In the genomic region with DNA sequence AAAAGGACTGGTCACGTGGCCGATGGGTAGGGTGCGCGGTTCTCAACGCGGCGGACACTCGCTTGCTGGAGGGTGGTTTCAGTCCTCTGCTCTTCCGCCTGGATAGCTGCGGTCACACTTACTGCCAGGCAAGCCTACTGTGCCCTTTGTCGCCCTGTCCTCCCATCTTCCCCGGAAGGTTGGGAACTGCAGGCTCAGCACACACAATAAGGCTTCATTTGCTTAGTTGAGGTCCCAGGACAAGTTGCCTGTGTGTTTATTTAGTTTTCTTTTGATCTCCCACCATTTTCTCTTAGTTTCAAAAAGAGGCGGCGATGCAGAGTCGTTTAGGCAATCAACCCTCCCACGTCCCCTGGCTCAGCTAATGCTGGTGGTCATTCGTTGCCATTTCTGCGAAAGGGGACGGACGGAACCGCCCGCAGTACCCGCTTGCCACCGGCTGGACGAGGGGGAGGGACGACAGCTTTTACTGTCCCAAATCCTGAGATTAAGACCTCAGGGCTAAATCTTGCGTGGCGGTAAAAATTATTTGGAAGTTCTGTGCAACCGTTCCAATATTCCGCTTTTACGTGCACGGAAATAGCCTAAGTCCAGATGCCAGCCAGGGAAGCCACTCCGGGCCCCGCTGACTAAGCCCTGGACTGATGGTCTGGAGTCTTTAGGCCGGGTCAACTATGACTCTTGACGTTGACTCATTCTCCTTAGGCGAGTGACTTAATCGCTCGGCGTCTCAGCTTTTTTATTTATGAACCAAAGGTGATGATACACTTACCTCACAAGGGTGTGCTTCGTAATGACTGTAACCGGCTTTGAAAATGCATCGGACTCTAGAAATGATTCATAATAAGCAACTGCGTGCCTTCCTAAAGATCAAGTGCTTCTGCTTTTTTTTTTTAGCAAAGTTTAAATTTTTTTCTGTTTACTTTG, we compare ENCODE assay signal across 1 cellular context.
TF ChIP-seq lines count a peak whose summit lies in the region.

No MANE protein-coding gene starts in this region.

TF ChIP-seq in HepG2, 621 proteins besides CTCF, POLR2A, EP300 and RAD21 (continued from another document and continues in another):
- TF ChIP-seq KAT8 (CRISPR knock-in tag; IDR thresholded peaks at IDR 0.05) (peak; percentile 38; the same call in 1 of the 2 replicates), ZNF124 (CRISPR knock-in tag; IDR thresholded peaks at IDR 0.05) (0 out of 2 replicates have a peak, but pooled peaks have one; percentile 32), MIXL1 (CRISPR knock-in tag; IDR thresholded peaks at IDR 0.05) (0 out of 2 replicates have a peak, but pooled peaks have one; percentile 7), NCOA1 (CRISPR knock-in tag; IDR thresholded peaks at IDR 0.05) (peak; percentile 85; the same call in 1 of the 2 replicates), THAP11 (CRISPR knock-in tag; IDR thresholded peaks at IDR 0.05) (peak; percentile 77), POLR2AphosphoS5 (IDR thresholded peaks at IDR 0.05; ENCODE audit: low read depth, low read length) (peak; percentile 83), KDM6A (CRISPR knock-in tag; IDR thresholded peaks at IDR 0.05; ENCODE audit: low read depth) (peak; percentile 16; the same call in 1 of the 2 replicates), PHF20 (CRISPR knock-in tag; IDR thresholded peaks at IDR 0.05) (peak; percentile 64), GATAD1 (CRISPR knock-in tag; IDR thresholded peaks at IDR 0.05) (0 out of 2 replicates have a peak, but pooled peaks have one; percentile 5), GATA4 (IDR thresholded peaks at IDR 0.05; ENCODE audit: borderline replicate concordance, low read depth) (peak; percentile 48; the same call in 1 of the 2 replicates), ARNTL (CRISPR knock-in tag; IDR thresholded peaks at IDR 0.05) (peak; percentile 60; the same call in 1 of the 2 replicates), KDM5A (IDR thresholded peaks at IDR 0.05; ENCODE audit: borderline replicate concordance, low read length) (no peak), ZNF510 (CRISPR knock-in tag; IDR thresholded peaks at IDR 0.05; ENCODE audit: low read depth) (no peak), ZNF354B (CRISPR knock-in tag; IDR thresholded peaks at IDR 0.05) (no peak), ZNF678 (CRISPR knock-in tag; IDR thresholded peaks at IDR 0.05) (0 out of 2 replicates have a peak, but pooled peaks have one; percentile 41), ZNF350 (CRISPR knock-in tag; IDR thresholded peaks at IDR 0.05; ENCODE audit: borderline replicate concordance, low read depth) (0 out of 2 replicates have a peak, but pooled peaks have one; percentile 28), ZNF83 (CRISPR knock-in tag; IDR thresholded peaks at IDR 0.05; ENCODE audit: borderline replicate concordance) (no peak), MXD4 (CRISPR knock-in tag; IDR thresholded peaks at IDR 0.05) (peak; percentile 23; the same call in 1 of the 2 replicates), ELF1 (CRISPR knock-in tag; IDR thresholded peaks at IDR 0.05) (peak; percentile 72), TBL1XR1 (IDR thresholded peaks at IDR 0.05; ENCODE audit: borderline replicate concordance, low read length, partially characterized antibody) (peak; percentile 7), ESRRA (CRISPR knock-in tag; IDR thresholded peaks at IDR 0.05; ENCODE audit: low read depth) (no peak), ZNF383 (CRISPR knock-in tag; IDR thresholded peaks at IDR 0.05; ENCODE audit: borderline replicate concordance) (no peak), MXI1 (IDR thresholded peaks at IDR 0.05; ENCODE audit: borderline replicate concordance, low read depth, low read length) (peak; percentile 62; the same call in 2 of the 3 replicates), TGIF2 (CRISPR knock-in tag; IDR thresholded peaks at IDR 0.05) (peak; percentile 56; the same call in 1 of the 2 replicates), HMG20B (CRISPR knock-in tag; conservative IDR thresholded peaks at IDR 0.05) (no peak), ZNF605 (CRISPR knock-in tag; IDR thresholded peaks at IDR 0.05) (no peak), BHLHE40 (IDR thresholded peaks at IDR 0.05; ENCODE audit: low read length) (peak; percentile 51; the same call in 1 of the 2 replicates), ZNF607 (CRISPR knock-in tag; IDR thresholded peaks at IDR 0.05; ENCODE audit: borderline replicate concordance) (peak; percentile 64; the same call in 1 of the 2 replicates), RFXAP (CRISPR knock-in tag; IDR thresholded peaks at IDR 0.05; ENCODE audit: borderline replicate concordance) (0 out of 2 replicates have a peak, but pooled peaks have one; percentile 10), ZNF563 (CRISPR knock-in tag; IDR thresholded peaks at IDR 0.05) (0 out of 2 replicates have a peak, but pooled peaks have one; percentile 1)
- TF ChIP-seq, protein P1, sequence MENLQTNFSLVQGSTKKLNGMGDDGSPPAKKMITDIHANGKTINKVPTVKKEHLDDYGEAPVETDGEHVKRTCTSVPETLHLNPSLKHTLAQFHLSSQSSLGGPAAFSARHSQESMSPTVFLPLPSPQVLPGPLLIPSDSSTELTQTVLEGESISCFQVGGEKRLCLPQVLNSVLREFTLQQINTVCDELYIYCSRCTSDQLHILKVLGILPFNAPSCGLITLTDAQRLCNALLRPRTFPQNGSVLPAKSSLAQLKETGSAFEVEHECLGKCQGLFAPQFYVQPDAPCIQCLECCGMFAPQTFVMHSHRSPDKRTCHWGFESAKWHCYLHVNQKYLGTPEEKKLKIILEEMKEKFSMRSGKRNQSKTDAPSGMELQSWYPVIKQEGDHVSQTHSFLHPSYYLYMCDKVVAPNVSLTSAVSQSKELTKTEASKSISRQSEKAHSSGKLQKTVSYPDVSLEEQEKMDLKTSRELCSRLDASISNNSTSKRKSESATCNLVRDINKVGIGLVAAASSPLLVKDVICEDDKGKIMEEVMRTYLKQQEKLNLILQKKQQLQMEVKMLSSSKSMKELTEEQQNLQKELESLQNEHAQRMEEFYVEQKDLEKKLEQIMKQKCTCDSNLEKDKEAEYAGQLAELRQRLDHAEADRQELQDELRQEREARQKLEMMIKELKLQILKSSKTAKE (CRISPR knock-in tag; IDR thresholded peaks at IDR 0.05; ENCODE audit: borderline replicate concordance), result no peak
- TF ChIP-seq, protein P2, sequence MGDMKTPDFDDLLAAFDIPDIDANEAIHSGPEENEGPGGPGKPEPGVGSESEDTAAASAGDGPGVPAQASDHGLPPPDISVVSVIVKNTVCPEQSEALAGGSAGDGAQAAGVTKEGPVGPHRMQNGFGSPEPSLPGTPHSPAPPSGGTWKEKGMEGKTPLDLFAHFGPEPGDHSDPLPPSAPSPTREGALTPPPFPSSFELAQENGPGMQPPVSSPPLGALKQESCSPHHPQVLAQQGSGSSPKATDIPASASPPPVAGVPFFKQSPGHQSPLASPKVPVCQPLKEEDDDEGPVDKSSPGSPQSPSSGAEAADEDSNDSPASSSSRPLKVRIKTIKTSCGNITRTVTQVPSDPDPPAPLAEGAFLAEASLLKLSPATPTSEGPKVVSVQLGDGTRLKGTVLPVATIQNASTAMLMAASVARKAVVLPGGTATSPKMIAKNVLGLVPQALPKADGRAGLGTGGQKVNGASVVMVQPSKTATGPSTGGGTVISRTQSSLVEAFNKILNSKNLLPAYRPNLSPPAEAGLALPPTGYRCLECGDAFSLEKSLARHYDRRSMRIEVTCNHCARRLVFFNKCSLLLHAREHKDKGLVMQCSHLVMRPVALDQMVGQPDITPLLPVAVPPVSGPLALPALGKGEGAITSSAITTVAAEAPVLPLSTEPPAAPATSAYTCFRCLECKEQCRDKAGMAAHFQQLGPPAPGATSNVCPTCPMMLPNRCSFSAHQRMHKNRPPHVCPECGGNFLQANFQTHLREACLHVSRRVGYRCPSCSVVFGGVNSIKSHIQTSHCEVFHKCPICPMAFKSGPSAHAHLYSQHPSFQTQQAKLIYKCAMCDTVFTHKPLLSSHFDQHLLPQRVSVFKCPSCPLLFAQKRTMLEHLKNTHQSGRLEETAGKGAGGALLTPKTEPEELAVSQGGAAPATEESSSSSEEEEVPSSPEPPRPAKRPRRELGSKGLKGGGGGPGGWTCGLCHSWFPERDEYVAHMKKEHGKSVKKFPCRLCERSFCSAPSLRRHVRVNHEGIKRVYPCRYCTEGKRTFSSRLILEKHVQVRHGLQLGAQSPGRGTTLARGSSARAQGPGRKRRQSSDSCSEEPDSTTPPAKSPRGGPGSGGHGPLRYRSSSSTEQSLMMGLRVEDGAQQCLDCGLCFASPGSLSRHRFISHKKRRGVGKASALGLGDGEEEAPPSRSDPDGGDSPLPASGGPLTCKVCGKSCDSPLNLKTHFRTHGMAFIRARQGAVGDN (CRISPR knock-in tag; IDR thresholded peaks at IDR 0.05), result peak; percentile 57
- TF ChIP-seq, protein P3, sequence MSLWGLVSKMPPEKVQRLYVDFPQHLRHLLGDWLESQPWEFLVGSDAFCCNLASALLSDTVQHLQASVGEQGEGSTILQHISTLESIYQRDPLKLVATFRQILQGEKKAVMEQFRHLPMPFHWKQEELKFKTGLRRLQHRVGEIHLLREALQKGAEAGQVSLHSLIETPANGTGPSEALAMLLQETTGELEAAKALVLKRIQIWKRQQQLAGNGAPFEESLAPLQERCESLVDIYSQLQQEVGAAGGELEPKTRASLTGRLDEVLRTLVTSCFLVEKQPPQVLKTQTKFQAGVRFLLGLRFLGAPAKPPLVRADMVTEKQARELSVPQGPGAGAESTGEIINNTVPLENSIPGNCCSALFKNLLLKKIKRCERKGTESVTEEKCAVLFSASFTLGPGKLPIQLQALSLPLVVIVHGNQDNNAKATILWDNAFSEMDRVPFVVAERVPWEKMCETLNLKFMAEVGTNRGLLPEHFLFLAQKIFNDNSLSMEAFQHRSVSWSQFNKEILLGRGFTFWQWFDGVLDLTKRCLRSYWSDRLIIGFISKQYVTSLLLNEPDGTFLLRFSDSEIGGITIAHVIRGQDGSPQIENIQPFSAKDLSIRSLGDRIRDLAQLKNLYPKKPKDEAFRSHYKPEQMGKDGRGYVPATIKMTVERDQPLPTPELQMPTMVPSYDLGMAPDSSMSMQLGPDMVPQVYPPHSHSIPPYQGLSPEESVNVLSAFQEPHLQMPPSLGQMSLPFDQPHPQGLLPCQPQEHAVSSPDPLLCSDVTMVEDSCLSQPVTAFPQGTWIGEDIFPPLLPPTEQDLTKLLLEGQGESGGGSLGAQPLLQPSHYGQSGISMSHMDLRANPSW (CRISPR knock-in tag; IDR thresholded peaks at IDR 0.05; ENCODE audit: borderline replicate concordance), result peak; percentile 80; the same call in 1 of the 2 replicates
- TF ChIP-seq, protein P4, sequence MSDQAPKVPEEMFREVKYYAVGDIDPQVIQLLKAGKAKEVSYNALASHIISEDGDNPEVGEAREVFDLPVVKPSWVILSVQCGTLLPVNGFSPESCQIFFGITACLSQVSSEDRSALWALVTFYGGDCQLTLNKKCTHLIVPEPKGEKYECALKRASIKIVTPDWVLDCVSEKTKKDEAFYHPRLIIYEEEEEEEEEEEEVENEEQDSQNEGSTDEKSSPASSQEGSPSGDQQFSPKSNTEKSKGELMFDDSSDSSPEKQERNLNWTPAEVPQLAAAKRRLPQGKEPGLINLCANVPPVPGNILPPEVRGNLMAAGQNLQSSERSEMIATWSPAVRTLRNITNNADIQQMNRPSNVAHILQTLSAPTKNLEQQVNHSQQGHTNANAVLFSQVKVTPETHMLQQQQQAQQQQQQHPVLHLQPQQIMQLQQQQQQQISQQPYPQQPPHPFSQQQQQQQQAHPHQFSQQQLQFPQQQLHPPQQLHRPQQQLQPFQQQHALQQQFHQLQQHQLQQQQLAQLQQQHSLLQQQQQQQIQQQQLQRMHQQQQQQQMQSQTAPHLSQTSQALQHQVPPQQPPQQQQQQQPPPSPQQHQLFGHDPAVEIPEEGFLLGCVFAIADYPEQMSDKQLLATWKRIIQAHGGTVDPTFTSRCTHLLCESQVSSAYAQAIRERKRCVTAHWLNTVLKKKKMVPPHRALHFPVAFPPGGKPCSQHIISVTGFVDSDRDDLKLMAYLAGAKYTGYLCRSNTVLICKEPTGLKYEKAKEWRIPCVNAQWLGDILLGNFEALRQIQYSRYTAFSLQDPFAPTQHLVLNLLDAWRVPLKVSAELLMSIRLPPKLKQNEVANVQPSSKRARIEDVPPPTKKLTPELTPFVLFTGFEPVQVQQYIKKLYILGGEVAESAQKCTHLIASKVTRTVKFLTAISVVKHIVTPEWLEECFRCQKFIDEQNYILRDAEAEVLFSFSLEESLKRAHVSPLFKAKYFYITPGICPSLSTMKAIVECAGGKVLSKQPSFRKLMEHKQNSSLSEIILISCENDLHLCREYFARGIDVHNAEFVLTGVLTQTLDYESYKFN (CRISPR knock-in tag; conservative IDR thresholded peaks at IDR 0.05), result 0 out of 2 replicates have a peak, but pooled peaks have one; percentile 29
- TF ChIP-seq, protein P5, sequence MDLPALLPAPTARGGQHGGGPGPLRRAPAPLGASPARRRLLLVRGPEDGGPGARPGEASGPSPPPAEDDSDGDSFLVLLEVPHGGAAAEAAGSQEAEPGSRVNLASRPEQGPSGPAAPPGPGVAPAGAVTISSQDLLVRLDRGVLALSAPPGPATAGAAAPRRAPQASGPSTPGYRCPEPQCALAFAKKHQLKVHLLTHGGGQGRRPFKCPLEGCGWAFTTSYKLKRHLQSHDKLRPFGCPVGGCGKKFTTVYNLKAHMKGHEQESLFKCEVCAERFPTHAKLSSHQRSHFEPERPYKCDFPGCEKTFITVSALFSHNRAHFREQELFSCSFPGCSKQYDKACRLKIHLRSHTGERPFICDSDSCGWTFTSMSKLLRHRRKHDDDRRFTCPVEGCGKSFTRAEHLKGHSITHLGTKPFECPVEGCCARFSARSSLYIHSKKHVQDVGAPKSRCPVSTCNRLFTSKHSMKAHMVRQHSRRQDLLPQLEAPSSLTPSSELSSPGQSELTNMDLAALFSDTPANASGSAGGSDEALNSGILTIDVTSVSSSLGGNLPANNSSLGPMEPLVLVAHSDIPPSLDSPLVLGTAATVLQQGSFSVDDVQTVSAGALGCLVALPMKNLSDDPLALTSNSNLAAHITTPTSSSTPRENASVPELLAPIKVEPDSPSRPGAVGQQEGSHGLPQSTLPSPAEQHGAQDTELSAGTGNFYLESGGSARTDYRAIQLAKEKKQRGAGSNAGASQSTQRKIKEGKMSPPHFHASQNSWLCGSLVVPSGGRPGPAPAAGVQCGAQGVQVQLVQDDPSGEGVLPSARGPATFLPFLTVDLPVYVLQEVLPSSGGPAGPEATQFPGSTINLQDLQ (CRISPR knock-in tag; IDR thresholded peaks at IDR 0.05), result peak; percentile 83; the same call in 1 of the 2 replicates
- TF ChIP-seq, protein P6, sequence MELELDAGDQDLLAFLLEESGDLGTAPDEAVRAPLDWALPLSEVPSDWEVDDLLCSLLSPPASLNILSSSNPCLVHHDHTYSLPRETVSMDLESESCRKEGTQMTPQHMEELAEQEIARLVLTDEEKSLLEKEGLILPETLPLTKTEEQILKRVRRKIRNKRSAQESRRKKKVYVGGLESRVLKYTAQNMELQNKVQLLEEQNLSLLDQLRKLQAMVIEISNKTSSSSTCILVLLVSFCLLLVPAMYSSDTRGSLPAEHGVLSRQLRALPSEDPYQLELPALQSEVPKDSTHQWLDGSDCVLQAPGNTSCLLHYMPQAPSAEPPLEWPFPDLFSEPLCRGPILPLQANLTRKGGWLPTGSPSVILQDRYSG (CRISPR knock-in tag; IDR thresholded peaks at IDR 0.05), result no peak
- TF ChIP-seq, protein P7, sequence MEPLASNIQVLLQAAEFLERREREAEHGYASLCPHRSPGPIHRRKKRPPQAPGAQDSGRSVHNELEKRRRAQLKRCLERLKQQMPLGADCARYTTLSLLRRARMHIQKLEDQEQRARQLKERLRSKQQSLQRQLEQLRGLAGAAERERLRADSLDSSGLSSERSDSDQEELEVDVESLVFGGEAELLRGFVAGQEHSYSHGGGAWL (CRISPR knock-in tag; IDR thresholded peaks at IDR 0.05), result 0 out of 2 replicates have a peak, but pooled peaks have one; percentile 12
